In genomic region chr9:8717146-8717545, GRCh38 we compare ENCODE assay signal across 23 cellular contexts.
DNase-seq lines count a peak whose midpoint lies in the region; ATAC-seq and TF ChIP-seq lines count a peak whose summit lies in the region.
"Had no signal": no experiment of that assay in that cellular context is flagged by ENCODE, and none has a peak within 500 bp of the region (broad histone marks: within the 10 kb centered on the region; RNA-seq: fewer than 3 reads in every experiment).

No MANE protein-coding gene starts in this region.

- H3K4me1 Mint-ChIP-seq in stimulated activated naive CD8-positive, alpha-beta T cell treated with anti-CD3 and anti-CD28 coated beads, Interleukin-15, amount 100 ng/mL, for 72 hours, result no peaks in the 10 kb centered on the region

- TF ChIP-seq CTCF in RWPE1 (conservative IDR thresholded peaks at IDR 0.05; ENCODE audit: low read depth), result no peak

- no peak for DNase-seq in stimulated activated naive CD8-positive, alpha-beta T cell treated with anti-CD3 and anti-CD28 coated beads, Interleukin-15, Interleukin-2, amounts not matched to agents 100 U/mL and 50 U/mL, for 24 hours
- DNase-seq in stimulated activated naive CD8-positive, alpha-beta T cell treated with anti-CD3 and anti-CD28 coated beads, Interleukin-15, amount 100 ng/mL, for 72 hours, result no peak
- peak; percentile 3 for DNase-seq in RKO (ENCODE audit: low spot score)
- peak; percentile 59 for DNase-seq in kidney tubule cell (ENCODE audit: low spot score)
- no peak for DNase-seq in activated naive CD4-positive, alpha-beta T cell treated with anti-CD3 and anti-CD28 coated beads, Interleukin-2, amount 50 U/mL, for 16 hours
- no peak for DNase-seq in RWPE1 (ENCODE audit: low spot score)
- DNase-seq in stimulated activated CD4-positive, alpha-beta T cell treated with anti-CD3 and anti-CD28 coated beads, Interleukin-4, amount 100 ng/mL, for 4 hours, result no peak
- no peak for DNase-seq in MG63
- DNase-seq: 8988T; BE2C; Calu3; CD4-positive, alpha-beta T cell; IMR-90; Karpas-422; NCI-H1105 treated with DMSO at 0.1 percent for 48 hours; NCI-H1694; NCI-H2081 treated with DMSO at 0.1 percent for 48 hours; NCI-H510A; NCI-H748 treated with DMSO at 0.1 percent for 48 hours; NK-92 treated with Interleukin-12 subunit alpha and Interleukin-12 subunit beta, amount 100 ng/mL, for 24 hours; Peyer's patch; SHP77 treated with DMSO at 0.1 percent for 48 hours; SK-N-SH had no signal

- ATAC-seq in stimulated activated naive CD8-positive, alpha-beta T cell treated with anti-CD3 and anti-CD28 coated beads, Interleukin-15, Interleukin-2, amounts not matched to agents 100 U/mL and 50 U/mL, for 24 hours, result peak; percentile 31
- ATAC-seq in stimulated activated naive CD8-positive, alpha-beta T cell treated with anti-CD3 and anti-CD28 coated beads, Interleukin-15, amount 100 ng/mL, for 72 hours, result no peak

- CTCF ChIA-PET in RWPE1 (lab: Yijun Ruan, JAX), result no interaction called here

- no peak overlapping the region for H3K4me3 Mint-ChIP-seq in stimulated activated naive CD8-positive, alpha-beta T cell treated with anti-CD3 and anti-CD28 coated beads, Interleukin-15, amount 100 ng/mL, for 72 hours
- H3K4me3 Mint-ChIP-seq: CD4-positive, alpha-beta T cell had no signal

- no peaks in the 10 kb centered on the region for H3K36me3 ChIP-seq in MG63
- H3K36me3 ChIP-seq: BE2C, Peyer's patch had no signal

- POLR2A ChIA-PET in RWPE1 (lab: Yijun Ruan, JAX; ENCODE audit: low non-redundant PET), result no interaction called here

- H3K9me3 ChIP-seq in MG63, result no peaks in the 10 kb centered on the region
- H3K9me3 ChIP-seq: BE2C, Peyer's patch, SK-N-SH had no signal

- no peaks in the 10 kb centered on the region for H3K27me3 Mint-ChIP-seq in stimulated activated naive CD8-positive, alpha-beta T cell treated with anti-CD3 and anti-CD28 coated beads, Interleukin-15, amount 100 ng/mL, for 72 hours
- H3K27me3 Mint-ChIP-seq: CD4-positive, alpha-beta T cell had no signal

- no peaks in the 10 kb centered on the region for H3K9me3 Mint-ChIP-seq in stimulated activated naive CD8-positive, alpha-beta T cell treated with anti-CD3 and anti-CD28 coated beads, Interleukin-15, amount 100 ng/mL, for 72 hours
- H3K9me3 Mint-ChIP-seq: CD4-positive, alpha-beta T cell had no signal

- H3K4me3 ChIP-seq in MG63, result no peak overlapping the region
- H3K4me3 ChIP-seq: Peyer's patch had no signal

- H3K27ac Mint-ChIP-seq in stimulated activated naive CD8-positive, alpha-beta T cell treated with anti-CD3 and anti-CD28 coated beads, Interleukin-15, amount 100 ng/mL, for 72 hours, result no peak overlapping the region
- H3K27ac Mint-ChIP-seq: CD4-positive, alpha-beta T cell had no signal

- H3K27me3 ChIP-seq in MG63, result no peaks in the 10 kb centered on the region
- H3K27me3 ChIP-seq: BE2C, Peyer's patch had no signal

- no peak overlapping the region for H3K27ac ChIP-seq in RWPE1
- H3K27ac ChIP-seq: Peyer's patch had no signal

Comparison
In these comparisons a context has a peak if more than half of its experiments do, and no peak if none do; other contexts are left out.
1. DNase-seq: peak in RKO (single experiment) and kidney tubule cell (single experiment); none in stimulated activated naive CD8-positive, alpha-beta T cell treated with anti-CD3 and anti-CD28 coated beads, Interleukin-15, Interleukin-2, amounts not matched to agents 100 U/mL and 50 U/mL, for 24 hours (single experiment), stimulated activated naive CD8-positive, alpha-beta T cell treated with anti-CD3 and anti-CD28 coated beads, Interleukin-15, amount 100 ng/mL, for 72 hours (0 of 2), activated naive CD4-positive, alpha-beta T cell treated with anti-CD3 and anti-CD28 coated beads, Interleukin-2, amount 50 U/mL, for 16 hours (single experiment), RWPE1 (single experiment), stimulated activated CD4-positive, alpha-beta T cell treated with anti-CD3 and anti-CD28 coated beads, Interleukin-4, amount 100 ng/mL, for 4 hours (0 of 2) and MG63 (single experiment).